Comparison of ENCODE assay signal across 16 cellular contexts in the genomic region with DNA sequence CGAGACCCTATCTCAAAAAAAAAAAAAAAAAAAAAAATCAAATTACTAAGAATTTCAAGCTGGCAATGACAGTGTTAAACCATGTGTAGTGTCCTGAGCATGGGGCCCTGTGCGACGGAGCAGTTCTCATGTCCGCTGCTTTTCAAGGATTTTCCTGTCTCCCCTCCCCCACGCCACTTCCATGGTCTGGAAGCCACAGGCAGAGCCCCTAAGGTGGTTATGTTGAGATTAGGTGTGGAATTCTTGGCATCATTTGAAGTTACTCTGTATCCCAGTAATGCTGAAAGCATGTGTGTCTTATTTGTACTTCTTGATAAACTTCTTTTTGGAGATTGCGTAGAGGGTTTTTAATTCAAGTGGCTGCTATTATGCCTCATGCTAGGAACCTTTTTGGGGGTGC.
DNase-seq lines count a peak whose midpoint lies in the region; ATAC-seq and TF ChIP-seq lines count a peak whose summit lies in the region.
"Had no signal": no experiment of that assay in that cellular context is flagged by ENCODE, and none has a peak within 500 bp of the region (broad histone marks: within the 10 kb centered on the region; RNA-seq: fewer than 3 reads in every experiment).

No MANE protein-coding gene starts in this region.

- H3K9me3 ChIP-seq in lower lobe of right lung: no peaks in the 10 kb centered on the region
- H3K9me3 ChIP-seq: mucosa of descending colon, thyroid gland had no signal

- H3K4me1 ChIP-seq in lower lobe of right lung: peaks cover 32% of the 10 kb centered on the region
- H3K4me1 ChIP-seq: thyroid gland had no signal

- intact Hi-C loops in natural killer cell (cut with micrococcal nuclease) (no loop called here), lower lobe of right lung (cut with DNase I) (no loop called here)
- intact Hi-C loops in activated T-helper 2 cell treated with anti-CD3 and anti-CD28 coated beads, Interferon-gamma antibody, Interleukin-2, Interleukin-4, amounts not matched to agents 10 μg/mL and 5 μg/mL and 100 μg/mL, durations not matched to agents 14 hours and 24 hours and 36 hours (cut with micrococcal nuclease): loop anchor here (1.0 to 5.0 kb wide), 3 partner anchors 7 to 34 kb away; no protein-coding TSS in a partner anchor

- no peaks in the 10 kb centered on the region for H3K9me3 Mint-ChIP-seq in natural killer cell treated with Interleukin-12 subunit alpha and Interleukin-12 subunit beta and Interleukin-15 and Interleukin-18, amount 100 ng/mL, for 72 hours
- H3K9me3 Mint-ChIP-seq in natural killer cell: no peaks in the 10 kb centered on the region
- H3K9me3 Mint-ChIP-seq in activated T-helper 2 cell treated with anti-CD3 and anti-CD28 coated beads, Interferon-gamma antibody, Interleukin-2, Interleukin-4, amounts not matched to agents 10 μg/mL and 5 μg/mL and 100 μg/mL, durations not matched to agents 14 hours and 24 hours and 36 hours: no peaks in the 10 kb centered on the region
- H3K9me3 Mint-ChIP-seq: activated B cell treated with CpG ODN at 0.5 μM for 24 hours had no signal

- DNase-seq in natural killer cell treated with Interleukin-12 subunit alpha and Interleukin-12 subunit beta and Interleukin-15 and Interleukin-18, amount 100 ng/mL, for 72 hours (ENCODE audit: low spot score): no peak
- DNase-seq in natural killer cell: no peak
- DNase-seq in activated T-helper 2 cell treated with anti-CD3 and anti-CD28 coated beads, Interferon-gamma antibody, Interleukin-2, Interleukin-4, amounts not matched to agents 10 μg/mL and 5 μg/mL and 100 μg/mL, durations not matched to agents 14 hours and 24 hours and 36 hours (ENCODE audit: low spot score): no peak
- DNase-seq in lower lobe of right lung: peak; percentile 72
- no peak for DNase-seq in T-helper 9 cell
- DNase-seq: activated B cell treated with CpG ODN at 0.5 μM for 24 hours, COR-L47, NCI-H1694, NCI-H2227 treated with DMSO at 0.1 percent for 48 hours, PC-9, retina had no signal

- ATAC-seq in natural killer cell treated with Interleukin-12 subunit alpha and Interleukin-12 subunit beta and Interleukin-15 and Interleukin-18, amount 100 ng/mL, for 72 hours: no peak
- ATAC-seq in natural killer cell: no peak
- ATAC-seq in lower lobe of right lung: peak; percentile 70 to 87
- ATAC-seq in GM21825 (IDR thresholded peaks at IDR 0.05; ENCODE audit: unreplicated experiment): no peak
- ATAC-seq in GM21367 (IDR thresholded peaks at IDR 0.05; ENCODE audit: unreplicated experiment): no peak
- ATAC-seq: K562 had no signal

- H3K27me3 Mint-ChIP-seq in natural killer cell treated with Interleukin-12 subunit alpha and Interleukin-12 subunit beta and Interleukin-15 and Interleukin-18, amount 100 ng/mL, for 72 hours: no peaks in the 10 kb centered on the region
- no peaks in the 10 kb centered on the region for H3K27me3 Mint-ChIP-seq in natural killer cell (ENCODE audit: low read depth in 2 of 2)
- no peaks in the 10 kb centered on the region for H3K27me3 Mint-ChIP-seq in activated T-helper 2 cell treated with anti-CD3 and anti-CD28 coated beads, Interferon-gamma antibody, Interleukin-2, Interleukin-4, amounts not matched to agents 10 μg/mL and 5 μg/mL and 100 μg/mL, durations not matched to agents 14 hours and 24 hours and 36 hours (ENCODE audit: low read depth)
- H3K27me3 Mint-ChIP-seq: activated B cell treated with CpG ODN at 0.5 μM for 24 hours had no signal

- peak overlapping the region; percentile 63 for H3K4me3 Mint-ChIP-seq in natural killer cell treated with Interleukin-12 subunit alpha and Interleukin-12 subunit beta and Interleukin-15 and Interleukin-18, amount 100 ng/mL, for 72 hours
- H3K4me3 Mint-ChIP-seq in natural killer cell: no peak overlapping the region
- H3K4me3 Mint-ChIP-seq in activated T-helper 2 cell treated with anti-CD3 and anti-CD28 coated beads, Interferon-gamma antibody, Interleukin-2, Interleukin-4, amounts not matched to agents 10 μg/mL and 5 μg/mL and 100 μg/mL, durations not matched to agents 14 hours and 24 hours and 36 hours (ENCODE audit: low read depth): no peak overlapping the region

- peak overlapping the region; percentile 91 to 93 for H3K27ac Mint-ChIP-seq in natural killer cell treated with Interleukin-12 subunit alpha and Interleukin-12 subunit beta and Interleukin-15 and Interleukin-18, amount 100 ng/mL, for 72 hours
- H3K27ac Mint-ChIP-seq in natural killer cell: peak overlapping the region in 1 of 2 donors; percentile 78
- peak overlapping the region; percentile 62 for H3K27ac Mint-ChIP-seq in activated T-helper 2 cell treated with anti-CD3 and anti-CD28 coated beads, Interferon-gamma antibody, Interleukin-2, Interleukin-4, amounts not matched to agents 10 μg/mL and 5 μg/mL and 100 μg/mL, durations not matched to agents 14 hours and 24 hours and 36 hours

- no peaks in the 10 kb centered on the region for H3K36me3 ChIP-seq in lower lobe of right lung
- H3K36me3 ChIP-seq: thyroid gland had no signal

- H3K27me3 ChIP-seq in lower lobe of right lung (ENCODE audit: low read depth): no peaks in the 10 kb centered on the region
- H3K27me3 ChIP-seq: thyroid gland had no signal

- peak overlapping the region; percentile 26 for H3K27ac ChIP-seq in lower lobe of right lung
- H3K27ac ChIP-seq: PC-9, thyroid gland had no signal

- H3K4me3 ChIP-seq in lower lobe of right lung: no peak overlapping the region
- H3K4me3 ChIP-seq: K562, mucosa of descending colon, PC-9, thyroid gland had no signal

- peaks cover 44 to 55% of the 10 kb centered on the region in 2 donors for H3K4me1 Mint-ChIP-seq in natural killer cell treated with Interleukin-12 subunit alpha and Interleukin-12 subunit beta and Interleukin-15 and Interleukin-18, amount 100 ng/mL, for 72 hours (ENCODE audit: low read depth in 2 of 2)
- peaks cover 28 to 32% of the 10 kb centered on the region in 2 donors for H3K4me1 Mint-ChIP-seq in natural killer cell
- H3K4me1 Mint-ChIP-seq in activated T-helper 2 cell treated with anti-CD3 and anti-CD28 coated beads, Interferon-gamma antibody, Interleukin-2, Interleukin-4, amounts not matched to agents 10 μg/mL and 5 μg/mL and 100 μg/mL, durations not matched to agents 14 hours and 24 hours and 36 hours (ENCODE audit: low read depth): peaks cover 50% of the 10 kb centered on the region

- H3K36me3 Mint-ChIP-seq in natural killer cell treated with Interleukin-12 subunit alpha and Interleukin-12 subunit beta and Interleukin-15 and Interleukin-18, amount 100 ng/mL, for 72 hours: no peaks in the 10 kb centered on the region
- no peaks in the 10 kb centered on the region for H3K36me3 Mint-ChIP-seq in natural killer cell
- peaks cover 6% of the 10 kb centered on the region for H3K36me3 Mint-ChIP-seq in activated T-helper 2 cell treated with anti-CD3 and anti-CD28 coated beads, Interferon-gamma antibody, Interleukin-2, Interleukin-4, amounts not matched to agents 10 μg/mL and 5 μg/mL and 100 μg/mL, durations not matched to agents 14 hours and 24 hours and 36 hours (ENCODE audit: low read depth)

- TF ChIP-seq CTCF in natural killer cell (IDR thresholded peaks at IDR 0.05): no peak
- TF ChIP-seq CTCF in lower lobe of right lung (IDR thresholded peaks at IDR 0.05): no peak

Comparison
In these comparisons a context has a peak if more than half of its experiments do, and no peak if none do; other contexts are left out.
1. ATAC-seq: peak in lower lobe of right lung (2 of 2); none in natural killer cell treated with Interleukin-12 subunit alpha and Interleukin-12 subunit beta and Interleukin-15 and Interleukin-18, amount 100 ng/mL, for 72 hours (0 of 2), natural killer cell (0 of 3), GM21825 (single experiment) and GM21367 (single experiment).